ENCODE assay signal across 17 cellular contexts in the genomic region with DNA sequence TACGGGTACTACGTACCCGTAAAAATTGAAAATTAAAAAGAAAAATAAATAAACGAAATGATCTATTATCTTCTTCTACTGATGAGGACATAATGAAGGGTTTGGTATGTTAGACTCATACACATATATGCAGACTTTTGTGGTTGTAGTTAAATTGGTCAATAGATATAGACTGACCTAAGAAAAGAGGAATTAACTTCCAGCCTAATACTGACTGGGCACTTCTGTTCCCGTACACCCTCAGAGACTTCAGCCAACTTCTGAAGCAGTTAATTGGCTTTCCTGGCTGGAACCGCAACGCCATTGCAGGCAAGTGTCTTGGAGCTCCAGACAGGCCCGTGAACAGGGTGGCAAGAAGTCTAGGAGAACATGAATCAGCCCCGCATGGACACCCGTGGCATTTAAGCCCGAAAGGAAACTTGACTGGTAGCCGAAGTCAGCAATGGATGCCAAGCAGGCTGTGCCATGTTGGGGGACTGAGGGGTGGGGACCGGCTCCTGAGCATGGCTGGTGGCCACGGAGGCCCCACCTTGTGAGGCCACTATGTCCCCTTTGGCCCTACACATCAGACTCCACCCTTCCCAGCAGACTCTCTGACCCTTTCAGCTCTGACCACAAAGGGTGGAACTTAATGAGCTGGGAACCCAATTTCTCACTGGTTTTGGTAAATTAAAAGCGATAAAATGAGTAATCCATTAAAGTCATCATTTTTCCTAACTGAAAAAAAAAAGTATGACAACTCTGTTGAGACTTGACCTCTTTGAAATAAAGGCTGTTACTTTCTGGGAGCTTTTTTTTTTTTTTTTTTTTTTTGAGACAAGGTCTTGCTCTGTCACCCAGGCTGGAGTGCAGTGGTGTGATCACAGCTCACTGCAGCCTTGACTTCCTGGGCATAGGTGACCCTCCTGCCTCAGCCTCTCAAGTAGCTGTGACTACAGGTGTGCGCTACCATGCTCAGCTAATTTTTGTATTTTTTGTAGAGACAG. TPM values are rescaled to one million over a fixed set of nuclear protein-coding genes. Genes with fewer than 3 reads are reported as not detected.
DNase-seq lines count a peak whose midpoint lies in the region; ATAC-seq and TF ChIP-seq lines count a peak whose summit lies in the region.
"Had no signal": no experiment of that assay in that cellular context is flagged by ENCODE, and none has a peak within 500 bp of the region (broad histone marks: within the 10 kb centered on the region; RNA-seq: fewer than 3 reads in every experiment).

No MANE protein-coding gene starts in this region.

- ATAC-seq in left lung, result peak; percentile 48
- peak; percentile 35 to 50 for ATAC-seq in upper lobe of left lung (ENCODE audit: low FRiP score in 2 of 2)
- ATAC-seq in GM21737 (IDR thresholded peaks at IDR 0.05; ENCODE audit: unreplicated experiment), result no peak
- no peak for ATAC-seq in GM21529 (IDR thresholded peaks at IDR 0.05; ENCODE audit: unreplicated experiment)
- ATAC-seq: naive thymus-derived CD8-positive, alpha-beta T cell; WTC11 had no signal

- H3K27me3 Mint-ChIP-seq in activated T-cell treated with anti-CD3 and anti-CD28 coated beads, Interleukin-2, amount 50 U/mL, for 24 hours, result no peaks in the 10 kb centered on the region
- no peaks in the 10 kb centered on the region for H3K27me3 Mint-ChIP-seq in chondrocyte (ENCODE audit: low read depth)
- H3K27me3 Mint-ChIP-seq: naive thymus-derived CD8-positive, alpha-beta T cell had no signal

- H3K36me3 ChIP-seq in left lung, result no peaks in the 10 kb centered on the region
- H3K36me3 ChIP-seq in upper lobe of left lung, result no peaks in the 10 kb centered on the region
- H3K36me3 ChIP-seq: left ventricle myocardium inferior had no signal

- peaks cover 24% of the 10 kb centered on the region for H3K36me3 Mint-ChIP-seq in activated T-cell treated with anti-CD3 and anti-CD28 coated beads, Interleukin-2, amount 50 U/mL, for 24 hours (ENCODE audit: low read depth)
- no peaks in the 10 kb centered on the region for H3K36me3 Mint-ChIP-seq in chondrocyte (ENCODE audit: low read depth)
- H3K36me3 Mint-ChIP-seq: WTC11 had no signal

- H3K4me1 ChIP-seq in left lung (peaks cover 4 to 62% of the 10 kb centered on the region in 2 donors), upper lobe of left lung (peaks cover 3 to 14% (median 12%) of the 10 kb centered on the region in 4 donors)

- H3K4me3 ChIP-seq in left lung (no peak overlapping the region), upper lobe of left lung (no peak overlapping the region)
- H3K4me3 ChIP-seq: left ventricle myocardium inferior had no signal

- H3K4me3 Mint-ChIP-seq in activated T-cell treated with anti-CD3 and anti-CD28 coated beads, Interleukin-2, amount 50 U/mL, for 24 hours, result peak overlapping the region; percentile 47
- no peak overlapping the region for H3K4me3 Mint-ChIP-seq in chondrocyte (ENCODE audit: unreplicated experiment)
- H3K4me3 Mint-ChIP-seq: WTC11 had no signal

- no peak for TF ChIP-seq CTCF in left lung (IDR thresholded peaks at IDR 0.05)
- TF ChIP-seq CTCF in upper lobe of left lung (IDR thresholded peaks at IDR 0.05), result no peak
- no peak for TF ChIP-seq CTCF in chondrocyte (IDR thresholded peaks at IDR 0.05)

- no peak for TF ChIP-seq EP300 in upper lobe of left lung (IDR thresholded peaks at IDR 0.05)

- WGBS in upper lobe of left lung, 2 donors, result 80 to 83% methylated on average over 16 of the region's 16 CpGs

- H3K27me3 ChIP-seq in left lung (no peaks in the 10 kb centered on the region), upper lobe of left lung (no peaks in the 10 kb centered on the region)

- peak overlapping the region; percentile 30 to 55 for H3K27ac ChIP-seq in left lung
- peak overlapping the region in 3 of 4 donors; percentile 33 to 72 (median 64) for H3K27ac ChIP-seq in upper lobe of left lung
- H3K27ac ChIP-seq: left ventricle myocardium inferior had no signal

- DNase-seq in activated T-cell treated with anti-CD3 and anti-CD28 coated beads, Interleukin-2, amount 50 U/mL, for 24 hours, result no peak
- no peak for DNase-seq in activated T-cell treated with anti-CD3 and anti-CD28 coated beads, Interleukin-2, amount 50 U/mL, for 1 hour
- DNase-seq in OCI-M1 (lab: John Stamatoyannopoulos, UW) (peak; percentile 41), left lung (peak in 1 of 2 donors; percentile 46), upper lobe of left lung (peak; percentile 33 to 45), chondrocyte (ENCODE audit: low spot score) (no peak)
- DNase-seq: ACHN; activated CD8-positive, alpha-beta memory T cell treated with anti-CD3 and anti-CD28 coated beads, Interleukin-2, amount 50 U/mL, for 48 hours; dermis blood vessel endothelial cell; hippocampal formation; left ventricle myocardium inferior; naive thymus-derived CD8-positive, alpha-beta T cell; NCI-H345; retina had no signal

- H3K27ac Mint-ChIP-seq in activated T-cell treated with anti-CD3 and anti-CD28 coated beads, Interleukin-2, amount 50 U/mL, for 24 hours, result peak overlapping the region; percentile 85
- no peak overlapping the region for H3K27ac Mint-ChIP-seq in chondrocyte (ENCODE audit: unreplicated experiment)
- H3K27ac Mint-ChIP-seq: WTC11 had no signal

- no peaks in the 10 kb centered on the region for H3K9me3 Mint-ChIP-seq in activated T-cell treated with anti-CD3 and anti-CD28 coated beads, Interleukin-2, amount 50 U/mL, for 24 hours
- H3K9me3 Mint-ChIP-seq in chondrocyte (ENCODE audit: low read depth), result no peaks in the 10 kb centered on the region
- H3K9me3 Mint-ChIP-seq: naive thymus-derived CD8-positive, alpha-beta T cell had no signal

- intact Hi-C loops in left lung (cut with DNase I), result no loop called here

- no peaks in the 10 kb centered on the region for H3K9me3 ChIP-seq in left lung
- H3K9me3 ChIP-seq in upper lobe of left lung, result no peaks in the 10 kb centered on the region
- H3K9me3 ChIP-seq: left ventricle myocardium inferior had no signal

- H3K4me1 Mint-ChIP-seq in activated T-cell treated with anti-CD3 and anti-CD28 coated beads, Interleukin-2, amount 50 U/mL, for 24 hours (ENCODE audit: low read depth), result peaks cover 79% of the 10 kb centered on the region
- peaks cover 30% of the 10 kb centered on the region for H3K4me1 Mint-ChIP-seq in chondrocyte (ENCODE audit: low read depth)

- TF ChIP-seq POLR2A in upper lobe of left lung (IDR thresholded peaks at IDR 0.05), result no peak

RNA-seq across cellular contexts. Expression of gene RUNX1, which starts 54.2 kb away (rescaled TPM):
- total RNA-seq in left lung, result 10 to 100 TPM; 81.1 to 89.6 TPM
- 100 to 1,000 TPM in 3 of 6 donors, 10 to 100 TPM in 3; 62.2 to 252 (median 98.2) TPM for total RNA-seq in upper lobe of left lung
- 37.9 to 73.5 TPM (median 39.7 TPM) in 3 replicates for total RNA-seq in chondrocyte

Comparison
In these comparisons a context has a peak if more than half of its experiments do, and no peak if none do; other contexts are left out.
1. DNase-seq: peak in OCI-M1 (single experiment) and upper lobe of left lung (2 of 2); none in activated T-cell treated with anti-CD3 and anti-CD28 coated beads, Interleukin-2, amount 50 U/mL, for 24 hours (single experiment), activated T-cell treated with anti-CD3 and anti-CD28 coated beads, Interleukin-2, amount 50 U/mL, for 1 hour (single experiment) and chondrocyte (single experiment).
2. ATAC-seq: peak in left lung (single experiment) and upper lobe of left lung (2 of 2); none in GM21737 (single experiment) and GM21529 (single experiment).